ENCODE assay signal across 8 cellular contexts in genomic region chr17:45313419-45313771, GRCh38. TPM values are rescaled to one million over a fixed set of nuclear protein-coding genes. Genes with fewer than 3 reads are reported as not detected.
A peak's percentile ranks its signal among the peaks of the same experiment; 100 is the strongest.
DNase-seq lines count a peak whose midpoint lies in the region; ATAC-seq and TF ChIP-seq lines count a peak whose summit lies in the region.

No MANE protein-coding gene starts in this region.

- H2AFZ ChIP-seq in smooth muscle cell (ENCODE audit: low read depth): no peak overlapping the region

- no peaks in the 10 kb centered on the region for H3K27me3 Mint-ChIP-seq in activated naive CD8-positive, alpha-beta T cell

- peak overlapping the region; percentile 99 for H3K27ac Mint-ChIP-seq in activated naive CD8-positive, alpha-beta T cell

- no peak overlapping the region for H3K4me2 ChIP-seq in smooth muscle cell

- H3K4me1 Mint-ChIP-seq in activated naive CD8-positive, alpha-beta T cell (ENCODE audit: low read depth): peaks cover 68% of the 10 kb centered on the region

- intact Hi-C loops in left ventricle myocardium inferior (cut with micrococcal nuclease): loop anchor here (5.0 kb wide), 1 partner anchor 36 kb away; no protein-coding TSS in a partner anchor
- intact Hi-C loops in left ventricle myocardium superior (cut with micrococcal nuclease): no loop called here
- intact Hi-C loops in upper lobe of right lung (cut with DNase I): no loop called here

- peaks cover 29% of the 10 kb centered on the region for H3K36me3 Mint-ChIP-seq in activated naive CD8-positive, alpha-beta T cell

- H3K9me3 Mint-ChIP-seq in activated naive CD8-positive, alpha-beta T cell (ENCODE audit: low read depth): no peaks in the 10 kb centered on the region

- peak overlapping the region; percentile 96 for H3K4me3 Mint-ChIP-seq in activated naive CD8-positive, alpha-beta T cell

- H3K36me3 ChIP-seq in left ventricle myocardium inferior: no peaks in the 10 kb centered on the region
- H3K36me3 ChIP-seq in lung (ENCODE audit: control insufficient read depth in 2 of 2, insufficient read depth in 2 of 2, low read length in 2 of 2): no peaks in the 10 kb centered on the region
- no peaks in the 10 kb centered on the region for H3K36me3 ChIP-seq in upper lobe of right lung
- H3K36me3 ChIP-seq in WERI-Rb-1: peaks cover 14% of the 10 kb centered on the region
- no peaks in the 10 kb centered on the region for H3K36me3 ChIP-seq in smooth muscle cell (ENCODE audit: low read depth)

- H3K79me2 ChIP-seq in smooth muscle cell (ENCODE audit: low read depth): peaks cover 53% of the 10 kb centered on the region

- H4K20me1 ChIP-seq in smooth muscle cell (ENCODE audit: low read depth): peaks cover 75% of the 10 kb centered on the region

- H3K4me1 ChIP-seq in left ventricle myocardium inferior (peaks cover 93% of the 10 kb centered on the region), lung (ENCODE audit: control insufficient read depth in 2 of 2, insufficient read depth in 2 of 2, low read length in 2 of 2) (peaks cover 32 to 41% of the 10 kb centered on the region in 2 donors), upper lobe of right lung (peaks cover 85% of the 10 kb centered on the region), smooth muscle cell (ENCODE audit: low read depth) (peaks cover 15% of the 10 kb centered on the region)

- H3K9ac ChIP-seq in smooth muscle cell (ENCODE audit: low read depth): no peak overlapping the region

- H3K27me3 ChIP-seq in left ventricle myocardium inferior (ENCODE audit: low read depth): no peaks in the 10 kb centered on the region
- H3K27me3 ChIP-seq in lung (ENCODE audit: control insufficient read depth, insufficient read depth): no peaks in the 10 kb centered on the region
- no peaks in the 10 kb centered on the region for H3K27me3 ChIP-seq in upper lobe of right lung
- no peaks in the 10 kb centered on the region for H3K27me3 ChIP-seq in WERI-Rb-1 (ENCODE audit: insufficient read depth, low read depth, severe bottlenecking)
- H3K27me3 ChIP-seq in smooth muscle cell (ENCODE audit: low read depth): no peaks in the 10 kb centered on the region

- 85 to 86% methylated on average over 5 of the region's 5 CpGs for WGBS in lung, 2 donors
- WGBS in smooth muscle cell (ENCODE audit: low lambda C conversion rate): 97% methylated on average over 5 of the region's 5 CpGs

- peak overlapping the region; percentile 97 for H3K27ac ChIP-seq in left ventricle myocardium inferior (replicated peaks)
- peak overlapping the region; percentile 75 to 96 for H3K27ac ChIP-seq in lung (ENCODE audit: low read depth in 1 of 2, low read length in 1 of 2)
- peak overlapping the region; percentile 87 for H3K27ac ChIP-seq in upper lobe of right lung
- H3K27ac ChIP-seq in WERI-Rb-1: no peak overlapping the region
- no peak overlapping the region for H3K27ac ChIP-seq in smooth muscle cell (ENCODE audit: low read depth)

- TF ChIP-seq CTCF in left ventricle myocardium inferior (IDR thresholded peaks at IDR 0.05; ENCODE audit: borderline replicate concordance): no peak
- no peak for TF ChIP-seq CTCF in lung (IDR thresholded peaks at IDR 0.05; ENCODE audit: control extremely low read depth, extremely low read depth)
- TF ChIP-seq CTCF in upper lobe of right lung (IDR thresholded peaks at IDR 0.05): no peak
- TF ChIP-seq CTCF in WERI-Rb-1 (IDR thresholded peaks at IDR 0.05; ENCODE audit: low read depth, low read length): no peak
- TF ChIP-seq CTCF in smooth muscle cell (IDR thresholded peaks at IDR 0.05; ENCODE audit: borderline replicate concordance, insufficient read depth, poor library complexity, severe bottlenecking): no peak

- DNase-seq in left ventricle myocardium inferior: no peak
- no peak for DNase-seq in left ventricle myocardium superior
- DNase-seq in lung (ENCODE audit: low spot score): no peak
- no peak for DNase-seq in upper lobe of right lung
- no peak for DNase-seq in stimulated activated CD4-positive, alpha-beta T cell treated with anti-CD3 and anti-CD28 coated beads, Interleukin-4, amount 100 ng/mL, for 1 hour
- DNase-seq in WERI-Rb-1: no peak
- no peak for DNase-seq in smooth muscle cell (lab: John Stamatoyannopoulos, UW; ENCODE audit: unreplicated experiment)

- peaks cover 10% of the 10 kb centered on the region for H3F3A ChIP-seq in smooth muscle cell (ENCODE audit: low read depth)

- H3K4me3 ChIP-seq in left ventricle myocardium inferior: peak overlapping the region; percentile 90
- H3K4me3 ChIP-seq in lung: no peak overlapping the region
- no peak overlapping the region for H3K4me3 ChIP-seq in upper lobe of right lung
- no peak overlapping the region for H3K4me3 ChIP-seq in WERI-Rb-1 (ENCODE audit: low read depth, low read length)
- no peak overlapping the region for H3K4me3 ChIP-seq in smooth muscle cell

- H3K9me3 ChIP-seq in left ventricle myocardium inferior (replicated peaks) (no peaks in the 10 kb centered on the region), lung (ENCODE audit: control insufficient read depth in 2 of 2, insufficient read depth in 1 of 2, low read length in 1 of 2) (peaks cover 0 to 2% of the 10 kb centered on the region in 2 donors), upper lobe of right lung (no peaks in the 10 kb centered on the region), WERI-Rb-1 (ENCODE audit: severe bottlenecking) (no peaks in the 10 kb centered on the region), smooth muscle cell (replicated peaks; ENCODE audit: low read depth) (no peaks in the 10 kb centered on the region)

- ATAC-seq in left ventricle myocardium superior: no peak
- ATAC-seq in lung (ENCODE audit: insufficient read depth, low FRiP score): no peak
- ATAC-seq in upper lobe of right lung: no peak

RNA-seq across cellular contexts. Expression of gene MAP3K14, which starts 3.4 kb away (rescaled TPM):
- total RNA-seq in left ventricle myocardium inferior: 14.8 TPM
- 16.6 TPM for total RNA-seq in left ventricle myocardium superior
- total RNA-seq in lung: 10 to 100 TPM in 1 of 2 donors, 1 to 10 TPM in 1; 5.9 to 13.5 TPM
- polyA plus RNA-seq in lung: 1 to 10 TPM; 6.4 to 9.2 TPM
- 9.9 TPM for total RNA-seq in upper lobe of right lung
- 1.5 and 1.7 TPM in 2 replicates for total RNA-seq in smooth muscle cell
- polyA plus RNA-seq in smooth muscle cell: 1.8 and 2.7 TPM in 2 replicates

RNA-seq across cellular contexts. Expression of gene SPATA32, which starts 51.5 kb away (rescaled TPM):
- total RNA-seq in left ventricle myocardium inferior (not detected), left ventricle myocardium superior (not detected), lung (under 1 TPM in 1 of 2 donors, not detected in 1; 0.21 TPM), upper lobe of right lung (not detected), smooth muscle cell (not detected in 2 replicates)
- polyA plus RNA-seq in lung (under 1 TPM; 0.08 to 0.40 TPM), smooth muscle cell (0.27 TPM in 1 of 2 replicates, not detected in the other)

Comparison
In these comparisons a context has a peak if more than half of its experiments do, and no peak if none do; other contexts are left out.
1. H3K27ac ChIP-seq: peak in left ventricle myocardium inferior (single experiment), lung (2 of 2) and upper lobe of right lung (single experiment); none in WERI-Rb-1 (single experiment) and smooth muscle cell (single experiment).